In genomic region chr10:126902157-126902556, GRCh38 we compare ENCODE assay signal across 13 cellular contexts. TPM values are rescaled to one million over a fixed set of nuclear protein-coding genes. Genes with fewer than 3 reads are reported as not detected.
DNase-seq lines count a peak whose midpoint lies in the region; ATAC-seq, FAIRE-seq and TF ChIP-seq lines count a peak whose summit lies in the region.
"Had no signal": no experiment of that assay in that cellular context is flagged by ENCODE, and none has a peak within 500 bp of the region (broad histone marks: within the 10 kb centered on the region; RNA-seq: fewer than 3 reads in every experiment).

No MANE protein-coding gene starts in this region.

- H3K27ac ChIP-seq in RWPE2 (ENCODE audit: poor library complexity, severe bottlenecking), result peak overlapping the region; percentile 19
- no peak overlapping the region for H3K27ac ChIP-seq in fibroblast of lung (ENCODE audit: insufficient read depth, low read length)
- no peak overlapping the region for H3K27ac ChIP-seq in small intestine (ENCODE audit: low read depth in 1 of 2, low read length in 1 of 2)
- H3K27ac ChIP-seq: transverse colon had no signal

- H3K27me3 Mint-ChIP-seq in activated naive CD8-positive, alpha-beta T cell treated with anti-CD3 and anti-CD28 coated beads, Interleukin-2, amount 50 U/mL, for 24 hours, result peaks cover 26% of the 10 kb centered on the region

- H3K4me2 ChIP-seq in fibroblast of lung (ENCODE audit: extremely low read depth, insufficient read depth, low read length), result peak overlapping the region; percentile 35

- FAIRE-seq in small intestine (lab: Jason Lieb, UNC), result no peak
- FAIRE-seq: A204.1 had no signal

- H4K20me1 ChIP-seq in fibroblast of lung (ENCODE audit: control insufficient read depth, extremely low read depth, insufficient read depth, low read length), result no peaks in the 10 kb centered on the region

- 85 to 96% (median 92%) methylated on average over 3 of the region's 3 CpGs for WGBS in small intestine, 3 donors

- peaks cover 13% of the 10 kb centered on the region for H3K79me2 ChIP-seq in fibroblast of lung (ENCODE audit: control insufficient read depth, insufficient read depth, low read length)

- ATAC-seq in RWPE2 (ENCODE audit: low read depth) (peak; percentile 66), HG03439 (IDR thresholded peaks at IDR 0.05; ENCODE audit: unreplicated experiment) (no peak)
- ATAC-seq in activated naive CD8-positive, alpha-beta T cell treated with anti-CD3 and anti-CD28 coated beads, Interleukin-2, amount 50 U/mL, for 24 hours, result no peak

- H3K27me3 ChIP-seq in RWPE2 (ENCODE audit: insufficient read depth, poor library complexity, severe bottlenecking) (no peaks in the 10 kb centered on the region), fibroblast of lung (ENCODE audit: control insufficient read depth, insufficient read depth, low read length) (no peaks in the 10 kb centered on the region), small intestine (ENCODE audit: control insufficient read depth in 2 of 2, insufficient read depth in 2 of 2, low read length in 2 of 2) (no peaks in the 10 kb centered on the region)
- H3K27me3 ChIP-seq: transverse colon had no signal

- H3K4me3 ChIP-seq in RWPE2 (ENCODE audit: severe bottlenecking) (no peak overlapping the region), fibroblast of lung (replicated peaks in 1 of 4; ENCODE audit: control extremely low read depth in 1 of 4, insufficient read depth in 1 of 4, low read depth in 3 of 4, low read length in 4 of 4) (no peak overlapping the region), small intestine (ENCODE audit: low read depth in 1 of 2, low read length in 2 of 2) (no peak overlapping the region)
- H3K4me3 ChIP-seq: transverse colon had no signal

- H3K9me3 ChIP-seq in RWPE2 (ENCODE audit: severe bottlenecking), result no peaks in the 10 kb centered on the region
- H3K9me3 ChIP-seq in fibroblast of lung (ENCODE audit: control insufficient read depth, insufficient read depth, low read depth, low read length), result no peaks in the 10 kb centered on the region
- H3K9me3 ChIP-seq in small intestine (ENCODE audit: control insufficient read depth, low read depth), result no peaks in the 10 kb centered on the region

- H3K36me3 ChIP-seq in RWPE2 (ENCODE audit: low read depth), result no peaks in the 10 kb centered on the region
- H3K36me3 ChIP-seq in fibroblast of lung (ENCODE audit: control insufficient read depth, insufficient read depth, low read length), result peaks cover 2% of the 10 kb centered on the region
- H3K36me3 ChIP-seq in small intestine (ENCODE audit: control insufficient read depth in 2 of 2, insufficient read depth in 2 of 2, low read length in 2 of 2), result no peaks in the 10 kb centered on the region
- H3K36me3 ChIP-seq: transverse colon had no signal

- peaks cover 3% of the 10 kb centered on the region for H3K36me3 Mint-ChIP-seq in activated naive CD8-positive, alpha-beta T cell treated with anti-CD3 and anti-CD28 coated beads, Interleukin-2, amount 50 U/mL, for 24 hours (ENCODE audit: low read depth)

- H2AFZ ChIP-seq in fibroblast of lung (ENCODE audit: low read length), result no peak overlapping the region

- no peaks in the 10 kb centered on the region for H3K4me1 Mint-ChIP-seq in activated naive CD8-positive, alpha-beta T cell treated with anti-CD3 and anti-CD28 coated beads, Interleukin-2, amount 50 U/mL, for 24 hours

- in situ Hi-C loops in KBM-7 (cut with MboI; ENCODE audit: low pct_unique_long_range_greater_than_20kb, low sequenced_read_pairs), result no loop called here

- H3K9ac ChIP-seq in fibroblast of lung (ENCODE audit: insufficient read depth, low read length), result no peak overlapping the region

- H3K4me3 Mint-ChIP-seq in activated naive CD8-positive, alpha-beta T cell treated with anti-CD3 and anti-CD28 coated beads, Interleukin-2, amount 50 U/mL, for 24 hours, result no peak overlapping the region
- H3K4me3 Mint-ChIP-seq: naive B cell had no signal

- peaks cover 11% of the 10 kb centered on the region for H3K9me3 Mint-ChIP-seq in activated naive CD8-positive, alpha-beta T cell treated with anti-CD3 and anti-CD28 coated beads, Interleukin-2, amount 50 U/mL, for 24 hours

- H3K4me1 ChIP-seq in RWPE2 (ENCODE audit: insufficient read depth, poor library complexity, severe bottlenecking) (peaks cover 20% of the 10 kb centered on the region), fibroblast of lung (ENCODE audit: control insufficient read depth, extremely low read depth, insufficient read depth, low read length) (peaks cover 8% of the 10 kb centered on the region), small intestine (ENCODE audit: control insufficient read depth in 2 of 2, insufficient read depth in 1 of 2, low read depth in 1 of 2, low read length in 1 of 2) (peaks cover 0 to 3% of the 10 kb centered on the region in 2 donors)

- DNase-seq in DMS53 (lab: John Stamatoyannopoulos, UW) (peak; percentile 36), DMS53 treated with DMSO at 0.1 percent for 48 hours (lab: John Stamatoyannopoulos, UW; ENCODE audit: unreplicated experiment) (no peak), RWPE2 (ENCODE audit: low spot score) (peak; percentile 92), fibroblast of lung (ENCODE audit: low read depth in 2 of 2) (peak; percentile 82 to 86), small intestine (peak; percentile 33), KBM-7 (no peak)
- no peak for DNase-seq in activated naive CD8-positive, alpha-beta T cell treated with anti-CD3 and anti-CD28 coated beads, Interleukin-2, amount 50 U/mL, for 24 hours
- DNase-seq: naive B cell, NCI-H1436 treated with DMSO at 0.1 percent for 48 hours, SHP77 treated with DMSO at 0.1 percent for 48 hours, transverse colon had no signal

- no peak overlapping the region for H3K27ac Mint-ChIP-seq in activated naive CD8-positive, alpha-beta T cell treated with anti-CD3 and anti-CD28 coated beads, Interleukin-2, amount 50 U/mL, for 24 hours
- H3K27ac Mint-ChIP-seq: naive B cell had no signal

- peak; percentile 51 for TF ChIP-seq CTCF in RWPE2 (IDR thresholded peaks at IDR 0.05; ENCODE audit: poor library complexity, severe bottlenecking)
- TF ChIP-seq CTCF in fibroblast of lung (conservative IDR thresholded peaks at IDR 0.05 in 1 of 2, IDR thresholded peaks at IDR 0.05 in 1 of 2; ENCODE audit: low read depth in 1 of 2, low read length in 2 of 2), result peak; percentile 30 to 50

RNA-seq across cellular contexts. Expression of gene DOCK1, which starts 3.1 kb away (rescaled TPM):
- total RNA-seq in fibroblast of lung, result 74.7 and 91.0 TPM in 2 replicates
- polyA plus RNA-seq in fibroblast of lung (20.5 and 27.2 TPM in 2 replicates), small intestine (10 to 100 TPM; 16.8 to 26.2 (median 18.1) TPM)
- polyA plus RNA-seq in fibroblast of lung (2012), result 38.7 and 41.6 TPM in 2 replicates
- polyA minus RNA-seq in fibroblast of lung (ENCODE audit: low replicate concordance), result 33.3 and 69.0 TPM in 2 replicates

Comparison
In these comparisons a context has a peak if more than half of its experiments do, and no peak if none do; other contexts are left out.
1. DNase-seq: peak in DMS53 (single experiment), RWPE2 (single experiment), fibroblast of lung (2 of 2) and small intestine (single experiment); none in DMS53 treated with DMSO at 0.1 percent for 48 hours (single experiment), KBM-7 (single experiment) and activated naive CD8-positive, alpha-beta T cell treated with anti-CD3 and anti-CD28 coated beads, Interleukin-2, amount 50 U/mL, for 24 hours (single experiment).